8 cellular contexts compared by ENCODE assay signal in the genomic region with DNA sequence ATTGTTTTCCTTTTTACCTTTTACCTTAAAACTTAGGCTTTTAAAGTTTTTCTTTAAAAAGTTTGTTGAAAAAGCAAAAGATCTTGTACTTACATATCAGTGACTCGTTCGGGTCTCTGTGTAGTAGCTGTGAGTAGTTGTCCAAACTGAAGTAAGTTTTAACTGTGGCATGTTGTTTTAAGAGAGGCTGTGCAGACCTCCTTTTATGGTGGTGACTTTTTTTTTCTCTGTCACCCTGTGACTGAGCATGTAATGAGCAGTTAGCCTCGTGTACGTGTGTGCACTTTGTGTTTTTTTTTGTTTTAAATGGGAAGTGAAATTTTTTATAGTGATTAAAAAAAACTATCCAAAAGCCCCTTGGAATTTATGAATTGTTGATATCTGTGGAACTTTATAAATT. TPM values are rescaled to one million over a fixed set of nuclear protein-coding genes. Genes with fewer than 3 reads are reported as not detected.
DNase-seq lines count a peak whose midpoint lies in the region; ATAC-seq, FAIRE-seq and TF ChIP-seq lines count a peak whose summit lies in the region.

A gene with protein sequence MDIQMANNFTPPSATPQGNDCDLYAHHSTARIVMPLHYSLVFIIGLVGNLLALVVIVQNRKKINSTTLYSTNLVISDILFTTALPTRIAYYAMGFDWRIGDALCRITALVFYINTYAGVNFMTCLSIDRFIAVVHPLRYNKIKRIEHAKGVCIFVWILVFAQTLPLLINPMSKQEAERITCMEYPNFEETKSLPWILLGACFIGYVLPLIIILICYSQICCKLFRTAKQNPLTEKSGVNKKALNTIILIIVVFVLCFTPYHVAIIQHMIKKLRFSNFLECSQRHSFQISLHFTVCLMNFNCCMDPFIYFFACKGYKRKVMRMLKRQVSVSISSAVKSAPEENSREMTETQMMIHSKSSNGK (minus strand): TSS at position 153 of the 400 bp plus-strand sequence. CDS start 11,254 bp downstream, outside the sequence.

- TF ChIP-seq POLR2A in GM12892 (IDR thresholded peaks at IDR 0.05; ENCODE audit: low read depth, low read length) (peak; percentile 92), breast epithelium (IDR thresholded peaks at IDR 0.05) (no peak)

- intact Hi-C loops in breast epithelium (cut with DNase I; ENCODE audit: low total_unique reads) = no loop called here
- intact Hi-C loops in mucosa of descending colon (cut with DNase I, micrococcal nuclease) = no loop called here

- peak within 1 kb of the TSS; percentile 20 to 32 (median 27) for H3K4me3 ChIP-seq in breast epithelium
- H3K4me3 ChIP-seq in mucosa of descending colon = no peak within 1 kb of the TSS

- H3K36me3 ChIP-seq in breast epithelium = no peaks in the 10 kb centered on the region
- H3K36me3 ChIP-seq in mucosa of descending colon (ENCODE audit: low read depth) = no peaks in the 10 kb centered on the region

- TF ChIP-seq CTCF in breast epithelium (IDR thresholded peaks at IDR 0.05) = no peak
- no peak for TF ChIP-seq CTCF in mucosa of descending colon (IDR thresholded peaks at IDR 0.05)

- H3K4me1 ChIP-seq in breast epithelium (no peaks in the 10 kb centered on the region), mucosa of descending colon (ENCODE audit: low read depth) (peaks cover 5% of the 10 kb centered on the region)

- no peaks in the 10 kb centered on the region for H3K27me3 ChIP-seq in breast epithelium

- peak within 1 kb of the TSS; percentile 46 to 86 for H3K27ac ChIP-seq in breast epithelium

- FAIRE-seq in GM12892 (lab: Jason Lieb, UNC) = peak; percentile 84

- ATAC-seq in GM21723 (IDR thresholded peaks at IDR 0.05; ENCODE audit: unreplicated experiment) = peak; percentile 70
- ATAC-seq in mucosa of descending colon = peak; percentile 75

- DNase-seq in GM12892 (ENCODE audit: insufficient read length) = no peak
- peak; percentile 44 for DNase-seq in KG1 (lab: John Stamatoyannopoulos, UW)
- no peak for DNase-seq in breast epithelium (ENCODE audit: low spot score in 2 of 2)
- DNase-seq in mucosa of descending colon = no peak
- DNase-seq in NCI-H510A (lab: John Stamatoyannopoulos, UW) = no peak
- DNase-seq in NCI-H128 (lab: John Stamatoyannopoulos, UW; ENCODE audit: unreplicated experiment) = no peak
- DNase-seq in A172 (ENCODE audit: low spot score) = no peak

- H3K9me3 ChIP-seq in breast epithelium = no peaks in the 10 kb centered on the region
- no peaks in the 10 kb centered on the region for H3K9me3 ChIP-seq in mucosa of descending colon

RNA-seq across cellular contexts. Expression of the gene that starts here (rescaled TPM):
- polyA plus RNA-seq in GM12892 (2012; ENCODE audit: missing spikeins) = 100 TPM
- total RNA-seq in breast epithelium (10 to 100 TPM; 10.2 to 30.1 (median 21.4) TPM), mucosa of descending colon (10 to 100 TPM in 1 of 3 donors, 1 to 10 TPM in 2; 1.6 to 15.3 (median 5.0) TPM)
- total RNA-seq in A172 (2014; rRNA removed; shearing (Covaris generic)) = not detected in 2 replicates
